8 cellular contexts compared by ENCODE assay signal in the genomic region with DNA sequence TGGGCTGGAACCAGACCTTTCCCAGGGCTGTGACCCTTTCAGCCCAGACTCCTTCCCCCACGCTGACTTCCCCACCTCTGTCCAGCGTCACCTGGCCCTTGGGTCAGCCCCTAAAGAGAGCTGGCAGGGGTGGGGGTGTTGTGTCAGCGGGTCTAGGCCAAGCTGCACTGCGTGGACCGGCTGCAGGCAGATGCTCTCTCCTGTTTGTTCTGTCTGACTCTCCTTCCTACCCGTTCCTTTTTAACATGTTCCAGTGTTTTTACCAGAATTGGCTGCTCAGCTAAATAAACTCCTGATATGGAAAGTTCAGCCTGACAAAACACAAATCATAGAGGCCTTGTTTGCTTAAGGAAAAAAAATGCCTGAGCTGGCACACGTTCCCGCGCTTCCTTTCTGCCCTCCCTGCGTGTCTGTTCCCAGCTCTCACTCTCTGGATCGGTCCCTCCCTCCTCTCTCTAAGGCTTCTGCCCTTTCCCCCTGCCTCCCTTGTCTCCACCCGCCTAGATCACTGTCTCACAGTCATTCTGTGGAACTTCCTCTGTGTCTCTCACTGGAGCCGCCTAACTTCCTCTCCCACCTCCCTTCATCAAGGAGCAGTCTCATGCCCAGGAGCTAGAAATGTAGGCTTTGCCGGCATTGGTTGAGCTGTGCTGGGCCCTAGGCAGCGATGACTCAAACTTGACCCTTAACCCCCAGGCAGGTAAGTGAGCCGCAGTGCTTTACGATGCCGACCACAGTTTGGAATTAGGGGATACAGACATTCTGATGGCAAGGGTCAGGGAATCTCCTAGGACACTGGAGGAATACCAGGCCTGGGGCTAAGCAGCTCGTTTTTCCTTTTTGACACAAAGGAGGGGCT. TPM values are rescaled to one million over a fixed set of nuclear protein-coding genes. Genes with fewer than 3 reads are reported as not detected.
A peak's percentile ranks its signal among the peaks of the same experiment; 100 is the strongest.
DNase-seq lines count a peak whose midpoint lies in the region; ATAC-seq and TF ChIP-seq lines count a peak whose summit lies in the region.

No MANE protein-coding gene starts in this region.

- H3K4me3 Mint-ChIP-seq in activated CD8-positive, alpha-beta T cell treated with anti-CD3 and anti-CD28 coated beads, Interleukin-2, amount 10 ng/mL, durations not matched to agents 7 days and 5 days = no peak overlapping the region
- no peak overlapping the region for H3K4me3 Mint-ChIP-seq in activated CD8-positive, alpha-beta T cell treated with anti-CD3 and anti-CD28 coated beads for 36 hours
- H3K4me3 Mint-ChIP-seq in naive thymus-derived CD4-positive, alpha-beta T cell = peak overlapping the region in 4 of 10 donors; percentile 1 to 37 (median 8)

- H3K27ac ChIP-seq in naive thymus-derived CD4-positive, alpha-beta T cell (ENCODE audit: low read depth, low read length) = no peak overlapping the region

- intact Hi-C loops in activated CD8-positive, alpha-beta T cell treated with anti-CD3 and anti-CD28 coated beads for 36 hours (cut with micrococcal nuclease) = no loop called here
- intact Hi-C loops in naive thymus-derived CD4-positive, alpha-beta T cell (cut with micrococcal nuclease) = no loop called here

- H3K27ac Mint-ChIP-seq in activated CD8-positive, alpha-beta T cell treated with anti-CD3 and anti-CD28 coated beads, Interleukin-2, amount 10 ng/mL, durations not matched to agents 7 days and 5 days = peak overlapping the region; percentile 24
- H3K27ac Mint-ChIP-seq in activated CD8-positive, alpha-beta T cell treated with anti-CD3 and anti-CD28 coated beads for 36 hours = no peak overlapping the region
- peak overlapping the region in 5 of 9 donors; percentile 12 to 48 (median 33) for H3K27ac Mint-ChIP-seq in naive thymus-derived CD4-positive, alpha-beta T cell

- no peak overlapping the region for H3K4me3 ChIP-seq in naive thymus-derived CD4-positive, alpha-beta T cell (ENCODE audit: low read length)

- POLR2A ChIA-PET in activated CD8-positive, alpha-beta T cell treated with anti-CD3 and anti-CD28 coated beads, Interleukin-2, amount 10 ng/mL, durations not matched to agents 7 days and 5 days (lab: Charles Lee) = interaction anchor here (0.7 kb wide), 1 partner anchor 15 kb away, joined by 3 read pairs; no protein-coding TSS in a partner anchor
- POLR2A ChIA-PET in activated CD8-positive, alpha-beta T cell treated with anti-CD3 and anti-CD28 coated beads for 36 hours (lab: Charles Lee) = no interaction called here
- POLR2A ChIA-PET in naive thymus-derived CD4-positive, alpha-beta T cell (lab: Charles Lee) = interaction anchor here (0.6 to 1.3 kb wide), 2 partner anchors 13 to 37 kb away, joined by 3 to 6 read pairs; no protein-coding TSS in a partner anchor

- peaks cover 26% of the 10 kb centered on the region for H3K4me1 Mint-ChIP-seq in activated CD8-positive, alpha-beta T cell treated with anti-CD3 and anti-CD28 coated beads, Interleukin-2, amount 10 ng/mL, durations not matched to agents 7 days and 5 days (ENCODE audit: low read depth)
- peaks cover 12% of the 10 kb centered on the region for H3K4me1 Mint-ChIP-seq in activated CD8-positive, alpha-beta T cell treated with anti-CD3 and anti-CD28 coated beads for 36 hours (ENCODE audit: low read depth)
- peaks cover 13 to 23% (median 18%) of the 10 kb centered on the region in 7 donors for H3K4me1 Mint-ChIP-seq in naive thymus-derived CD4-positive, alpha-beta T cell

- no peak for DNase-seq in activated CD8-positive, alpha-beta T cell treated with anti-CD3 and anti-CD28 coated beads, Interleukin-2, amount 10 ng/mL, durations not matched to agents 7 days and 5 days
- no peak for DNase-seq in activated CD8-positive, alpha-beta T cell treated with anti-CD3 and anti-CD28 coated beads for 36 hours
- DNase-seq in SIG-M5 treated with dmso at 0.1 percent for 504 hours (lab: John Stamatoyannopoulos, UW; ENCODE audit: unreplicated experiment) (peak; percentile 91), SW 1271 (lab: John Stamatoyannopoulos, UW) (no peak), superior temporal gyrus (ENCODE audit: extremely low spot score) (no peak), middle frontal gyrus (ENCODE audit: extremely low spot score, low spot score) (no peak)
- no peak for DNase-seq in naive thymus-derived CD4-positive, alpha-beta T cell

- H3K27me3 Mint-ChIP-seq in activated CD8-positive, alpha-beta T cell treated with anti-CD3 and anti-CD28 coated beads, Interleukin-2, amount 10 ng/mL, durations not matched to agents 7 days and 5 days (ENCODE audit: low read depth) = no peaks in the 10 kb centered on the region
- no peaks in the 10 kb centered on the region for H3K27me3 Mint-ChIP-seq in activated CD8-positive, alpha-beta T cell treated with anti-CD3 and anti-CD28 coated beads for 36 hours
- peaks cover 0 to 1% (median 0%) of the 10 kb centered on the region in 5 donors for H3K27me3 Mint-ChIP-seq in naive thymus-derived CD4-positive, alpha-beta T cell

- H3K4me1 ChIP-seq in naive thymus-derived CD4-positive, alpha-beta T cell (ENCODE audit: control insufficient read depth in 2 of 2, insufficient read depth in 2 of 2, low read length in 2 of 2) = peaks cover 6% of the 10 kb centered on the region in 2 donors

- no peaks in the 10 kb centered on the region for H3K9me3 Mint-ChIP-seq in activated CD8-positive, alpha-beta T cell treated with anti-CD3 and anti-CD28 coated beads, Interleukin-2, amount 10 ng/mL, durations not matched to agents 7 days and 5 days (ENCODE audit: insufficient read depth)
- no peaks in the 10 kb centered on the region for H3K9me3 Mint-ChIP-seq in activated CD8-positive, alpha-beta T cell treated with anti-CD3 and anti-CD28 coated beads for 36 hours
- H3K9me3 Mint-ChIP-seq in naive thymus-derived CD4-positive, alpha-beta T cell = no peaks in the 10 kb centered on the region

- H3K36me3 Mint-ChIP-seq in activated CD8-positive, alpha-beta T cell treated with anti-CD3 and anti-CD28 coated beads, Interleukin-2, amount 10 ng/mL, durations not matched to agents 7 days and 5 days (ENCODE audit: low read depth) = peaks cover 3% of the 10 kb centered on the region
- peaks cover 2% of the 10 kb centered on the region for H3K36me3 Mint-ChIP-seq in activated CD8-positive, alpha-beta T cell treated with anti-CD3 and anti-CD28 coated beads for 36 hours (ENCODE audit: low read depth)
- H3K36me3 Mint-ChIP-seq in naive thymus-derived CD4-positive, alpha-beta T cell = peaks cover 0 to 6% (median 0%) of the 10 kb centered on the region in 5 donors

- ATAC-seq in activated CD8-positive, alpha-beta T cell treated with anti-CD3 and anti-CD28 coated beads, Interleukin-2, amount 10 ng/mL, durations not matched to agents 7 days and 5 days = no peak
- no peak for ATAC-seq in activated CD8-positive, alpha-beta T cell treated with anti-CD3 and anti-CD28 coated beads for 36 hours
- peak; percentile 51 for ATAC-seq in esophagus mucosa
- peak; percentile 77 for ATAC-seq in naive thymus-derived CD4-positive, alpha-beta T cell

- CTCF ChIA-PET in activated CD8-positive, alpha-beta T cell treated with anti-CD3 and anti-CD28 coated beads, Interleukin-2, amount 10 ng/mL, durations not matched to agents 7 days and 5 days (lab: Charles Lee) = interaction anchor here (0.9 to 1.8 kb wide), 4 partner anchors 9 to 60 kb away, joined by 3 to 9 read pairs (median 6); no protein-coding TSS in a partner anchor
- CTCF ChIA-PET in activated CD8-positive, alpha-beta T cell treated with anti-CD3 and anti-CD28 coated beads for 36 hours (lab: Charles Lee) = interaction anchor here (0.6 to 3.6 kb wide), 9 partner anchors 8 to 128 kb away, joined by 3 to 21 read pairs (median 3); no protein-coding TSS in a partner anchor
- CTCF ChIA-PET in naive thymus-derived CD4-positive, alpha-beta T cell (lab: Charles Lee) = interaction anchor here (1.1 to 3.6 kb wide), 4 partner anchors 8 to 61 kb away, joined by 3 to 11 read pairs (median 5); no protein-coding TSS in a partner anchor

- H3K9me3 ChIP-seq in naive thymus-derived CD4-positive, alpha-beta T cell (ENCODE audit: control insufficient read depth in 2 of 3, low read length in 3 of 3) = no peaks in the 10 kb centered on the region

- TF ChIP-seq CTCF in activated CD8-positive, alpha-beta T cell treated with anti-CD3 and anti-CD28 coated beads for 36 hours (IDR thresholded peaks at IDR 0.05) = no peak

- no peaks in the 10 kb centered on the region for H3K27me3 ChIP-seq in naive thymus-derived CD4-positive, alpha-beta T cell (ENCODE audit: control insufficient read depth in 2 of 2, insufficient read depth in 2 of 2, low read length in 2 of 2)

- H3K36me3 ChIP-seq in naive thymus-derived CD4-positive, alpha-beta T cell (ENCODE audit: control insufficient read depth in 2 of 3, insufficient read depth in 3 of 3, low read length in 3 of 3) = peaks cover 0 to 4% (median 0%) of the 10 kb centered on the region in 3 experiments

RNA-seq across cellular contexts. Expression of gene MLXIP, which starts 15.5 kb away (rescaled TPM):
- total RNA-seq in activated CD8-positive, alpha-beta T cell treated with anti-CD3 and anti-CD28 coated beads, Interleukin-2, amount 10 ng/mL, durations not matched to agents 7 days and 5 days = 10 to 100 TPM; 38.8 to 42.7 TPM
- total RNA-seq in activated CD8-positive, alpha-beta T cell treated with anti-CD3 and anti-CD28 coated beads for 36 hours = 10 to 100 TPM; 26.0 to 28.7 TPM
- 13.1 TPM for total RNA-seq in esophagus mucosa
- total RNA-seq in naive thymus-derived CD4-positive, alpha-beta T cell = 100 to 1,000 TPM in 4 of 5 experiments, 10 to 100 TPM in 1; 57.0 to 123 (median 115) TPM
- polyA plus RNA-seq in naive thymus-derived CD4-positive, alpha-beta T cell = 10 to 100 TPM; 17.4 to 29.8 TPM

RNA-seq across cellular contexts. Expression of gene BCL7A, which starts 41.4 kb away (rescaled TPM):
- total RNA-seq in activated CD8-positive, alpha-beta T cell treated with anti-CD3 and anti-CD28 coated beads, Interleukin-2, amount 10 ng/mL, durations not matched to agents 7 days and 5 days = 1 to 10 TPM; 6.2 to 8.1 TPM
- total RNA-seq in activated CD8-positive, alpha-beta T cell treated with anti-CD3 and anti-CD28 coated beads for 36 hours = 1 to 10 TPM; 6.7 to 7.3 TPM
- total RNA-seq in esophagus mucosa = 2.3 TPM
- 1 to 10 TPM; 4.1 to 6.6 (median 5.4) TPM for total RNA-seq in naive thymus-derived CD4-positive, alpha-beta T cell
- 10 to 100 TPM in 1 of 2 donors, 1 to 10 TPM in 1; 4.0 to 11.9 TPM for polyA plus RNA-seq in naive thymus-derived CD4-positive, alpha-beta T cell

Comparison
In these comparisons a context has a peak if more than half of its experiments do, and no peak if none do; other contexts are left out.
1. ATAC-seq: peak in esophagus mucosa (single experiment) and naive thymus-derived CD4-positive, alpha-beta T cell (single experiment); none in activated CD8-positive, alpha-beta T cell treated with anti-CD3 and anti-CD28 coated beads, Interleukin-2, amount 10 ng/mL, durations not matched to agents 7 days and 5 days (single experiment) and activated CD8-positive, alpha-beta T cell treated with anti-CD3 and anti-CD28 coated beads for 36 hours (single experiment).